In the genomic region with DNA sequence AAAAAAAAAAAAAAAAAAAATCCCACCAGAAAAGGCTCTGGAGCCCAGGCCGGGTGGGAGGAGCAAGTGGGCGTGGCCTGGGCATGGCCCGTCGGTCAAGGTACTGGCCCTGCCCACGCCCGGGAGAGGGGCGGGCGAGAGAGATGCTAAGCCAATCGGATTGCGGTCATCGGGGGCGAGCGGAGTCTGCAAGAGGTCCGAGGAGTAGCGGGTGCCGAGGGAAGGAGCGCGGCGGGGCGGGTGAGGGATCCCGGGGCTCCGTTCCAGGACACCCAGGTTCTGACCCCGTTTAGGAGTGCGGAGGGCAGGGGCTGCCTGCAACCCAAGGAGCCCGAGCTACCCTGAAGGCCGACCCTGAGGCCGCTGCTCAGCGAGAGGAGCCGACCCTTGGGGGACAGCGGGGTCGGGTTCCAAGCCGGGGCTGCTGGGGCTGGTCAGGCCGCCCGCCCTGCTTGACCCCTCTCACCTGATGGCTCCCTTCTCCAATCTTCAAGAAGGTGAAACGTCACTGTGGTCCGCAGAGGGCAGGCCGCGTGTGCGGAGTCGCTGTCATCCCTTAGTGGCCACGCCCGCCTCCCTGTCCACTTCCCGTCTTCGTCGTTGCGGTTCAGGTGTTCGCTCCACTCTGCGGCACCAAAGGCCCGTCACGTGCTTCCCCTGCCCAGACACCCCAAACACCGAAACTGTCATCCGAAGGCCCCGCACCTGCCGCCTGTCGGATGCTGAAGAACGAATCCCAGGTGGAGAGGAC, we compare ENCODE assay signal across 9 cellular contexts. TPM values are rescaled to one million over a fixed set of nuclear protein-coding genes. Genes with fewer than 3 reads are reported as not detected.
DNase-seq lines count a peak whose midpoint lies in the region; ATAC-seq and TF ChIP-seq lines count a peak whose summit lies in the region.
"Had no signal": no experiment of that assay in that cellular context is flagged by ENCODE, and none has a peak within 500 bp of the region (broad histone marks: within the 10 kb centered on the region; RNA-seq: fewer than 3 reads in every experiment).

No MANE protein-coding gene starts in this region.

- no peaks in the 10 kb centered on the region for H3K27me3 ChIP-seq in hepatocyte
- H3K27me3 ChIP-seq in uterus, result no peaks in the 10 kb centered on the region

- no peaks in the 10 kb centered on the region for H3K36me3 ChIP-seq in hepatocyte (replicated peaks; ENCODE audit: insufficient read depth, low read depth)
- H3K36me3 ChIP-seq in uterus, result no peaks in the 10 kb centered on the region

- DNase-seq in DMS153 treated with DMSO at 0.1 percent for 48 hours (lab: John Stamatoyannopoulos, UW; ENCODE audit: unreplicated experiment) (peak; percentile 6), astrocyte of the cerebellum (ENCODE audit: low read depth) (peak; percentile 53), hepatocyte (ENCODE audit: low spot score) (peak; percentile 93), retina (peak; percentile 91), uterus (peak; percentile 80 to 83), HT-29 (ENCODE audit: low spot score) (no peak)

- no peaks in the 10 kb centered on the region for H3K4me1 ChIP-seq in hepatocyte (ENCODE audit: insufficient read depth)
- H3K4me1 ChIP-seq in uterus, result no peaks in the 10 kb centered on the region

- H3K27ac Mint-ChIP-seq in T-helper 1 cell treated with Interleukin-12 subunit alpha and Interleukin-12 subunit beta and Interleukin-4 antibody, amounts not matched to agents 30 μg/mL and 1 μg/mL, for 36 hours, result peak overlapping the region; percentile 92

- peak; percentile 57 for ATAC-seq in HG03565 (IDR thresholded peaks at IDR 0.05; ENCODE audit: unreplicated experiment)

- intact Hi-C loops in uterus (cut with DNase I; ENCODE audit: low total_unique reads), result no loop called here

- H3K9me2 ChIP-seq in hepatocyte (replicated peaks; ENCODE audit: insufficient read depth), result no peaks in the 10 kb centered on the region

- H4K20me1 ChIP-seq in hepatocyte (ENCODE audit: insufficient read depth, poor library complexity, severe bottlenecking), result no peaks in the 10 kb centered on the region

- 4% methylated on average over 47 of the region's 56 CpGs for WGBS in hepatocyte (ENCODE audit: low lambda C conversion rate, missing lambda C conversion rate)

- in situ Hi-C loops in astrocyte of the cerebellum (cut with HindIII; ENCODE audit: low sequenced_read_pairs), result no loop called here

- H3K27ac ChIP-seq in hepatocyte (no peak overlapping the region), uterus (peak overlapping the region; percentile 31 to 36)
- H3K27ac ChIP-seq: SK-N-MC had no signal

- no peaks in the 10 kb centered on the region for H3K27me3 Mint-ChIP-seq in T-helper 1 cell treated with Interleukin-12 subunit alpha and Interleukin-12 subunit beta and Interleukin-4 antibody, amounts not matched to agents 30 μg/mL and 1 μg/mL, for 36 hours (ENCODE audit: low read depth)

- no peaks in the 10 kb centered on the region for H3K9me3 Mint-ChIP-seq in T-helper 1 cell treated with Interleukin-12 subunit alpha and Interleukin-12 subunit beta and Interleukin-4 antibody, amounts not matched to agents 30 μg/mL and 1 μg/mL, for 36 hours

- no peaks in the 10 kb centered on the region for H3K36me3 Mint-ChIP-seq in T-helper 1 cell treated with Interleukin-12 subunit alpha and Interleukin-12 subunit beta and Interleukin-4 antibody, amounts not matched to agents 30 μg/mL and 1 μg/mL, for 36 hours (ENCODE audit: low read depth)

- H3K4me2 ChIP-seq in hepatocyte, result peak overlapping the region; percentile 96

- peak overlapping the region; percentile 84 for H3K4me3 Mint-ChIP-seq in T-helper 1 cell treated with Interleukin-12 subunit alpha and Interleukin-12 subunit beta and Interleukin-4 antibody, amounts not matched to agents 30 μg/mL and 1 μg/mL, for 36 hours

- peak in 1 of 2 donors; percentile 11 for TF ChIP-seq POLR2A in uterus (IDR thresholded peaks at IDR 0.05)

- no peaks in the 10 kb centered on the region for H3K79me2 ChIP-seq in hepatocyte

- no peak for TF ChIP-seq CTCF in astrocyte of the cerebellum (IDR thresholded peaks at IDR 0.05; ENCODE audit: low read depth, low read length, missing control alignments)
- no peak for TF ChIP-seq CTCF in hepatocyte (IDR thresholded peaks at IDR 0.05; ENCODE audit: poor library complexity)
- TF ChIP-seq CTCF in uterus (IDR thresholded peaks at IDR 0.05), result no peak

- no peaks in the 10 kb centered on the region for H3K9me3 ChIP-seq in hepatocyte (ENCODE audit: low read depth)
- H3K9me3 ChIP-seq in uterus, result no peaks in the 10 kb centered on the region

- H2AFZ ChIP-seq in hepatocyte, result peak overlapping the region; percentile 93

- H3K4me3 ChIP-seq in astrocyte of the cerebellum (ENCODE audit: low read depth, low read length) (peak overlapping the region; percentile 53), hepatocyte (peak overlapping the region; percentile 17), uterus (peak overlapping the region; percentile 42 to 47)
- H3K4me3 ChIP-seq: SK-N-MC had no signal

- peaks cover 8% of the 10 kb centered on the region for H3K4me1 Mint-ChIP-seq in T-helper 1 cell treated with Interleukin-12 subunit alpha and Interleukin-12 subunit beta and Interleukin-4 antibody, amounts not matched to agents 30 μg/mL and 1 μg/mL, for 36 hours (ENCODE audit: low read depth)

RNA-seq across cellular contexts. Expression of gene TAB1, which starts 11.1 kb away (rescaled TPM):
- total RNA-seq in hepatocyte (13.3 and 14.0 TPM in 2 replicates), uterus (10 to 100 TPM; 23.0 to 44.0 (median 42.0) TPM)
- 8.6 and 10.7 TPM in 2 replicates for polyA plus RNA-seq in hepatocyte
- total RNA-seq in HT-29 (2014; rRNA removed; shearing (Covaris generic)), result 14.0 and 16.7 TPM in 2 replicates

RNA-seq across cellular contexts. Expression of gene SYNGR1, which starts 38.6 kb away (rescaled TPM):
- total RNA-seq in hepatocyte, result 15.8 and 23.1 TPM in 2 replicates
- 58.8 and 92.7 TPM in 2 replicates for polyA plus RNA-seq in hepatocyte
- total RNA-seq in uterus, result 10 to 100 TPM; 12.9 to 57.9 (median 35.4) TPM
- not detected in 2 replicates for total RNA-seq in HT-29 (2014; rRNA removed; shearing (Covaris generic))

Comparison
In these comparisons a context has a peak if more than half of its experiments do, and no peak if none do; other contexts are left out.
1. RNA of gene SYNGR1, which starts 38.6 kb away (total RNA-seq): 12.9 to 57.9 TPM in uterus and 15.8 to 23.1 TPM in hepatocyte; not detected in HT-29; every median in the first group is over 10 times any median in the second.
2. Peak in every context shown above with its lines, with median percentiles within 50 percentile points of each other: H3K4me3 ChIP-seq.